ENCODE assay signal across 11 cellular contexts in genomic region chr1:212822956-212823355, GRCh38. TPM values are rescaled to one million over a fixed set of nuclear protein-coding genes. Genes with fewer than 3 reads are reported as not detected.
"Had no signal": no experiment of that assay in that cellular context is flagged by ENCODE, and none has a peak within 500 bp of the region (broad histone marks: within the 10 kb centered on the region; RNA-seq: fewer than 3 reads in every experiment).

No MANE protein-coding gene starts in this region.

- H3K36me3 ChIP-seq: HAP-1 had no signal

- ATAC-seq: GM23338, HCT116 had no signal

- FAIRE-seq: H1, H54 had no signal

- H3K27ac ChIP-seq: GM23248 had no signal

- DNase-seq: GM23248, GOT3, H7, H9, HCEC 1CT, HFFc6 had no signal

- H3K4me3 ChIP-seq: GM23248, GM23338, HAP-1 had no signal

- H3K4me1 ChIP-seq: HAP-1 had no signal

- H3K4me2 ChIP-seq: GM23338 had no signal

- H3K9ac ChIP-seq: GM23248 had no signal

- H3K9me3 ChIP-seq: HAP-1 had no signal

- H2AFZ ChIP-seq: GM23248, GM23338 had no signal

RNA-seq across cellular contexts. Expression of gene SPATA45, which starts 24.5 kb away (rescaled TPM):
- total RNA-seq: GM23248, GM23338, HFFc6 had no signal
- polyA plus RNA-seq: GM23248, GM23338 had no signal
